In the genomic region with DNA sequence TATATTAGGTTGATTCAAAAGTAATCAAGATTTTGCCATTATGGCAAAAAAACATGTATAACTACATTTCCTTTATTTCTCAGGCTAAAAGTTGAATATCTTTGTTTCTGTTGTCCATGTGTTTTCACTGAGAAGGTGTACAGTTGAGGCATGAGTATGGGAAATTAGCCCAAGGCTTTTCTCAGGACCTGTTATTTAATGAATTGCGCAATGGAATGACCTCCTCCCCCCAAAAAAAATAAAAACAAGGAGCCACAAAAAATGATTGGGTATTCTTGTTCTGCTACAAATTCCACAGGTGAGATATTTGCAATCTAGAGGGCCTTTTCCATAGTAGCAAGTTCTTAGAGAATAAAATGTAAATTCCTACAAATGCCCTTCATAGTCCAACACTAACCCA, we compare ENCODE assay signal across 9 cellular contexts.
"Had no signal": no experiment of that assay in that cellular context is flagged by ENCODE, and none has a peak within 500 bp of the region (broad histone marks: within the 10 kb centered on the region; RNA-seq: fewer than 3 reads in every experiment).

No MANE protein-coding gene starts in this region.

- H3K36me3 Mint-ChIP-seq: IgD-negative memory B cell had no signal

- DNase-seq: GM23248, GOT3, H9, HCEC 1CT, Karpas-422, KBM-7 had no signal

- H3K27ac ChIP-seq: GM23248, HL-60, KMS-11 had no signal

- H3K27ac Mint-ChIP-seq: IgD-negative memory B cell had no signal

- H2AFZ ChIP-seq: GM23248 had no signal

- H3K4me3 ChIP-seq: GM23248 had no signal

- H3K9ac ChIP-seq: GM23248, KMS-11 had no signal

- H3K9me3 Mint-ChIP-seq: H9, IgD-negative memory B cell had no signal

- H3K4me2 ChIP-seq: KMS-11 had no signal
